ENCODE assay signal across 7 cellular contexts in genomic region chr19:45526143-45526542, GRCh38. TPM values are rescaled to one million over a fixed set of nuclear protein-coding genes. Genes with fewer than 3 reads are reported as not detected.
A peak's percentile ranks its signal among the peaks of the same experiment; 100 is the strongest.
DNase-seq lines count a peak whose midpoint lies in the region; ATAC-seq and TF ChIP-seq lines count a peak whose summit lies in the region.

No MANE protein-coding gene starts in this region.

- in situ Hi-C loops in G401 (cut with HindIII; ENCODE audit: low sequenced_read_pairs) = no loop called here

- H3K9me3 ChIP-seq in naive thymus-derived CD4-positive, alpha-beta T cell (ENCODE audit: control insufficient read depth in 2 of 3, low read length in 3 of 3) = no peaks in the 10 kb centered on the region

- H3K36me3 Mint-ChIP-seq in naive thymus-derived CD4-positive, alpha-beta T cell = peaks cover 0 to 17% (median 7%) of the 10 kb centered on the region in 5 donors
- H3K36me3 Mint-ChIP-seq in osteocyte (ENCODE audit: unreplicated experiment) = peaks cover 27% of the 10 kb centered on the region

- H3K9me3 Mint-ChIP-seq in naive thymus-derived CD4-positive, alpha-beta T cell = no peaks in the 10 kb centered on the region
- H3K9me3 Mint-ChIP-seq in osteocyte (ENCODE audit: unreplicated experiment) = no peaks in the 10 kb centered on the region

- no peak overlapping the region for H3K4me3 ChIP-seq in naive thymus-derived CD4-positive, alpha-beta T cell (ENCODE audit: low read length)

- peaks cover 0 to 9% of the 10 kb centered on the region in 2 donors for H3K4me1 ChIP-seq in naive thymus-derived CD4-positive, alpha-beta T cell (ENCODE audit: control insufficient read depth in 2 of 2, insufficient read depth in 2 of 2, low read length in 2 of 2)

- intact Hi-C loops in naive thymus-derived CD4-positive, alpha-beta T cell (cut with micrococcal nuclease) = no loop called here

- CTCF ChIA-PET in naive thymus-derived CD4-positive, alpha-beta T cell (lab: Charles Lee) = no interaction called here

- ATAC-seq in naive thymus-derived CD4-positive, alpha-beta T cell = no peak
- no peak for ATAC-seq in GM19328 (IDR thresholded peaks at IDR 0.05; ENCODE audit: unreplicated experiment)

- DNase-seq in G401 (ENCODE audit: low spot score) (peak; percentile 70), NCI-H226 (peak; percentile 70), ecto neural progenitor cell (ENCODE audit: low spot score) (peak; percentile 81), midbrain (lab: John Stamatoyannopoulos, UW) (peak; percentile 49), osteocyte (ENCODE audit: extremely low spot score, unreplicated experiment) (no peak)
- DNase-seq in naive thymus-derived CD4-positive, alpha-beta T cell = no peak

- peak overlapping the region in 1 of 9 donors; percentile 24 for H3K27ac Mint-ChIP-seq in naive thymus-derived CD4-positive, alpha-beta T cell
- H3K27ac Mint-ChIP-seq in osteocyte (ENCODE audit: unreplicated experiment) = no peak overlapping the region

- no peaks in the 10 kb centered on the region for H3K27me3 Mint-ChIP-seq in naive thymus-derived CD4-positive, alpha-beta T cell
- no peaks in the 10 kb centered on the region for H3K27me3 Mint-ChIP-seq in osteocyte (ENCODE audit: unreplicated experiment)

- H3K27me3 ChIP-seq in naive thymus-derived CD4-positive, alpha-beta T cell (ENCODE audit: control insufficient read depth in 2 of 2, insufficient read depth in 2 of 2, low read length in 2 of 2) = no peaks in the 10 kb centered on the region

- no peak overlapping the region for H3K4me3 Mint-ChIP-seq in naive thymus-derived CD4-positive, alpha-beta T cell
- no peak overlapping the region for H3K4me3 Mint-ChIP-seq in osteocyte (ENCODE audit: unreplicated experiment)

- POLR2A ChIA-PET in naive thymus-derived CD4-positive, alpha-beta T cell (lab: Charles Lee) = no interaction called here

- no peak for TF ChIP-seq CTCF in osteocyte (IDR thresholded peaks at IDR 0.05)

- H3K36me3 ChIP-seq in naive thymus-derived CD4-positive, alpha-beta T cell (ENCODE audit: control insufficient read depth in 2 of 3, insufficient read depth in 3 of 3, low read length in 3 of 3) = peaks cover 7 to 49% (median 17%) of the 10 kb centered on the region in 3 experiments

- H3K4me1 Mint-ChIP-seq in naive thymus-derived CD4-positive, alpha-beta T cell = peaks cover 17 to 30% (median 21%) of the 10 kb centered on the region in 7 donors
- H3K4me1 Mint-ChIP-seq in osteocyte (ENCODE audit: unreplicated experiment) = peaks cover 6% of the 10 kb centered on the region

- H3K27ac ChIP-seq in naive thymus-derived CD4-positive, alpha-beta T cell (ENCODE audit: low read depth, low read length) = no peak overlapping the region

RNA-seq across cellular contexts. Expression of gene VASP, which starts 18.9 kb away (rescaled TPM):
- total RNA-seq in G401 (2014; rRNA removed; shearing (Covaris generic)) = 106 and 122 TPM in 2 replicates
- 100 to 1,000 TPM in 2 of 5 experiments, 10 to 100 TPM in 3; 71.3 to 206 (median 82.6) TPM for total RNA-seq in naive thymus-derived CD4-positive, alpha-beta T cell
- 10 to 100 TPM; 27.0 to 39.7 TPM for polyA plus RNA-seq in naive thymus-derived CD4-positive, alpha-beta T cell
- total RNA-seq in osteocyte = 61.9 and 68.9 TPM in 2 replicates

RNA-seq across cellular contexts. Expression of gene PPM1N, which starts 27.9 kb away (rescaled TPM):
- 3.3 and 4.2 TPM in 2 replicates for total RNA-seq in G401 (2014; rRNA removed; shearing (Covaris generic))
- 1 to 10 TPM; 1.3 to 8.5 (median 7.8) TPM for total RNA-seq in naive thymus-derived CD4-positive, alpha-beta T cell
- 1 to 10 TPM; 2.8 to 4.0 TPM for polyA plus RNA-seq in naive thymus-derived CD4-positive, alpha-beta T cell
- total RNA-seq in osteocyte = 0.29 and 0.62 TPM in 2 replicates

RNA-seq across cellular contexts. Expression of gene RTN2, which starts 29.3 kb away (rescaled TPM):
- total RNA-seq in G401 (2014; rRNA removed; shearing (Covaris generic)) = 17.0 and 22.0 TPM in 2 replicates
- 1 to 10 TPM in 4 of 5 experiments, under 1 TPM in 1; 0.86 to 3.1 (median 2.4) TPM for total RNA-seq in naive thymus-derived CD4-positive, alpha-beta T cell
- under 1 TPM; 0.30 to 0.37 TPM for polyA plus RNA-seq in naive thymus-derived CD4-positive, alpha-beta T cell
- total RNA-seq in osteocyte = 15.6 and 15.8 TPM in 2 replicates

RNA-seq across cellular contexts. Expression of gene FOSB, which starts 58.3 kb away (rescaled TPM):
- total RNA-seq in G401 (2014; rRNA removed; shearing (Covaris generic)) = 0.31 and 1.5 TPM in 2 replicates
- total RNA-seq in naive thymus-derived CD4-positive, alpha-beta T cell = 1,000 to 10,000 TPM in 1 of 5 experiments, 100 to 1,000 TPM in 1, 10 to 100 TPM in 2, 1 to 10 TPM in 1; 2.1 to 1,925 (median 22.8) TPM
- polyA plus RNA-seq in naive thymus-derived CD4-positive, alpha-beta T cell = 1 to 10 TPM; 3.0 to 5.3 TPM
- total RNA-seq in osteocyte = 93.8 and 176 TPM in 2 replicates

RNA-seq across cellular contexts. Expression of gene OPA3, which starts 58.5 kb away (rescaled TPM):
- total RNA-seq in G401 (2014; rRNA removed; shearing (Covaris generic)) = 6.3 and 14.4 TPM in 2 replicates
- 10 to 100 TPM in 1 of 5 experiments, 1 to 10 TPM in 4; 7.8 to 14.3 (median 9.0) TPM for total RNA-seq in naive thymus-derived CD4-positive, alpha-beta T cell
- polyA plus RNA-seq in naive thymus-derived CD4-positive, alpha-beta T cell = 10 to 100 TPM in 1 of 2 donors, 1 to 10 TPM in 1; 9.2 to 26.1 TPM
- 16.8 and 18.0 TPM in 2 replicates for total RNA-seq in osteocyte

Comparison
In these comparisons a context has a peak if more than half of its experiments do, and no peak if none do; other contexts are left out.
1. DNase-seq: peak in G401 (single experiment), NCI-H226 (single experiment), ecto neural progenitor cell (single experiment) and midbrain (single experiment); none in naive thymus-derived CD4-positive, alpha-beta T cell (0 of 9) and osteocyte (single experiment).